Comparison of ENCODE assay signal across 20 cellular contexts in genomic region chr1:41558761-41559171, GRCh38.
DNase-seq lines count a peak whose midpoint lies in the region; ATAC-seq and TF ChIP-seq lines count a peak whose summit lies in the region.
"Had no signal": no experiment of that assay in that cellular context is flagged by ENCODE, and none has a peak within 500 bp of the region (broad histone marks: within the 10 kb centered on the region; RNA-seq: fewer than 3 reads in every experiment).

No MANE protein-coding gene starts in this region.

- H3K9me3 ChIP-seq in left ventricle myocardium inferior (replicated peaks): no peaks in the 10 kb centered on the region
- H3K9me3 ChIP-seq in gastrocnemius medialis: no peaks in the 10 kb centered on the region
- H3K9me3 ChIP-seq: adrenal gland, SJSA1 had no signal

- peak overlapping the region; percentile 73 for H3K27ac ChIP-seq in left ventricle myocardium inferior (replicated peaks)
- H3K27ac ChIP-seq in gastrocnemius medialis: peak overlapping the region; percentile 76 to 83 (median 78)
- H3K27ac ChIP-seq: adrenal gland; BLaER1 treated with 17β-estradiol and CSF1 and Interleukin-3, amounts not matched to agents 10 nM and 100 nM; SJSA1; skin epidermis had no signal

- TF ChIP-seq CTCF in left ventricle myocardium inferior (IDR thresholded peaks at IDR 0.05; ENCODE audit: borderline replicate concordance) (no peak), gastrocnemius medialis (IDR thresholded peaks at IDR 0.05 in 4 of 5, conservative IDR thresholded peaks at IDR 0.05 in 1 of 5) (no peak)

- peak; percentile 15 for DNase-seq in activated CD4-positive, CD25-positive, alpha-beta regulatory T cell treated with anti-CD3 and anti-CD28 coated beads, Interleukin-2, amount 50 U/mL, for 72 hours
- DNase-seq in RPMI8226 (peak; percentile 29), left ventricle myocardium inferior (peak; percentile 79), gastrocnemius medialis (peak; percentile 89 to 98), erythroblast (lab: John Stamatoyannopoulos, UW) (no peak), NCI-H748 (lab: John Stamatoyannopoulos, UW; ENCODE audit: unreplicated experiment) (no peak)
- DNase-seq: 8988T; effector memory CD8-positive, alpha-beta T cell; GOT3; KBM-7; kidney glomerular epithelial cell; NCI-H2081; NCI-H526; occipital lobe had no signal

- no peaks in the 10 kb centered on the region for H3K27me3 ChIP-seq in left ventricle myocardium inferior (ENCODE audit: low read depth)
- no peaks in the 10 kb centered on the region for H3K27me3 ChIP-seq in gastrocnemius medialis
- H3K27me3 ChIP-seq: adrenal gland; BLaER1 treated with 17β-estradiol and CSF1 and Interleukin-3, amounts not matched to agents 10 nM and 100 nM; SJSA1 had no signal

- no peak for ATAC-seq in activated CD4-positive, CD25-positive, alpha-beta regulatory T cell treated with anti-CD3 and anti-CD28 coated beads, Interleukin-2, amount 50 U/mL, for 24 hours
- ATAC-seq in gastrocnemius medialis (peak; percentile 94 to 96), HG02588 (IDR thresholded peaks at IDR 0.05; ENCODE audit: unreplicated experiment) (no peak)
- ATAC-seq: effector memory CD8-positive, alpha-beta T cell had no signal

- H3K36me3 ChIP-seq in left ventricle myocardium inferior: no peaks in the 10 kb centered on the region
- H3K36me3 ChIP-seq in gastrocnemius medialis: no peaks in the 10 kb centered on the region
- H3K36me3 ChIP-seq: adrenal gland had no signal

- H3K4me1 ChIP-seq in left ventricle myocardium inferior (peaks cover 20% of the 10 kb centered on the region), gastrocnemius medialis (peaks cover 17 to 21% of the 10 kb centered on the region in 2 donors)
- H3K4me1 ChIP-seq: adrenal gland, SJSA1 had no signal

- in situ Hi-C loops in gastrocnemius medialis (cut with MboI; ENCODE audit: low sequenced_read_pairs in 4 of 4): no loop called here

- intact Hi-C loops in left ventricle myocardium inferior (cut with micrococcal nuclease) (no loop called here), gastrocnemius medialis (cut with DNase I; ENCODE audit: low total_unique reads) (loop anchor here (1.0 to 5.0 kb wide), 2 partner anchors 20 to 399 kb away; no protein-coding TSS in a partner anchor)

- no peak for TF ChIP-seq POLR2A in gastrocnemius medialis (IDR thresholded peaks at IDR 0.05)
- TF ChIP-seq POLR2A in erythroblast (IDR thresholded peaks at IDR 0.05; ENCODE audit: low read length): no peak

- H3K4me3 ChIP-seq in left ventricle myocardium inferior (no peak overlapping the region), gastrocnemius medialis (no peak overlapping the region)
- H3K4me3 ChIP-seq: adrenal gland; BLaER1 treated with 17β-estradiol and CSF1 and Interleukin-3, amounts not matched to agents 10 nM and 100 nM; SJSA1; skin epidermis had no signal

Comparison
In these comparisons a context has a peak if more than half of its experiments do, and no peak if none do; other contexts are left out.
1. DNase-seq: peak in activated CD4-positive, CD25-positive, alpha-beta regulatory T cell treated with anti-CD3 and anti-CD28 coated beads, Interleukin-2, amount 50 U/mL, for 72 hours (single experiment), RPMI8226 (single experiment), left ventricle myocardium inferior (single experiment) and gastrocnemius medialis (2 of 2); none in erythroblast (0 of 2) and NCI-H748 (single experiment).
2. ATAC-seq: peak in gastrocnemius medialis (2 of 2); none in activated CD4-positive, CD25-positive, alpha-beta regulatory T cell treated with anti-CD3 and anti-CD28 coated beads, Interleukin-2, amount 50 U/mL, for 24 hours (0 of 2) and HG02588 (single experiment).